ENCODE assay signal across 30 cellular contexts in genomic region chr6:53888931-53889330, GRCh38.
DNase-seq lines count a peak whose midpoint lies in the region; ATAC-seq, FAIRE-seq and TF ChIP-seq lines count a peak whose summit lies in the region.
"Had no signal": no experiment of that assay in that cellular context is flagged by ENCODE, and none has a peak within 500 bp of the region (broad histone marks: within the 10 kb centered on the region; RNA-seq: fewer than 3 reads in every experiment).

No MANE protein-coding gene starts in this region.

- DNase-seq in A172 (ENCODE audit: low spot score) (peak; percentile 30), H54 (ENCODE audit: insufficient read length, low spot score) (no peak), RPMI7951 (ENCODE audit: low read depth) (peak; percentile 19), fibroblast of mammary gland (ENCODE audit: low read depth) (peak; percentile 37), NCI-H226 (no peak)
- DNase-seq in naive thymus-derived CD4-positive, alpha-beta T cell: no peak
- DNase-seq in activated effector memory CD4-positive, alpha-beta T cell treated with anti-CD3 and anti-CD28 coated beads, Interleukin-2, amount 50 U/mL, for 16 hours: no peak
- DNase-seq: activated CD4-positive, alpha-beta T cell treated with anti-CD3 and anti-CD28 coated beads, Interleukin-2, amount 50 U/mL, for 48 hours; activated CD8-positive, alpha-beta memory T cell treated with anti-CD3 and anti-CD28 coated beads, Interleukin-2, amount 50 U/mL, for 48 hours; activated naive CD4-positive, alpha-beta T cell treated with anti-CD3 and anti-CD28 coated beads, Interleukin-2, amount 50 U/mL, for 16 hours; anterior cingulate cortex; BE2C; COR-L47; endodermal cell; MM.1S; natural killer cell; NCI-H1417; NCI-H2029 treated with DMSO at 0.1 percent for 48 hours; NCI-H2227 treated with DMSO at 0.1 percent for 48 hours; stimulated activated CD8-positive, alpha-beta memory T cell treated with anti-CD3 and anti-CD28 coated beads, Interleukin-4, amount 100 ng/mL, for 48 hours; stimulated activated naive CD8-positive, alpha-beta T cell treated with anti-CD3 and anti-CD28 coated beads, Interleukin-15, amount 100 ng/mL, for 72 hours had no signal

- H3K27ac Mint-ChIP-seq in naive thymus-derived CD4-positive, alpha-beta T cell: no peak overlapping the region
- H3K27ac Mint-ChIP-seq: dendritic cell treated with granulocyte-macrophage colony-stimulating factor and Interleukin-4, amounts not matched to agents 40 ng/mL and 50 ng/mL, for 4 days; endodermal cell; natural killer cell; stimulated activated naive CD8-positive, alpha-beta T cell treated with anti-CD3 and anti-CD28 coated beads, Interleukin-15, amount 100 ng/mL, for 72 hours; T-helper 1 cell treated with Interleukin-12 subunit alpha and Interleukin-12 subunit beta and Interleukin-4 antibody, amounts not matched to agents 30 μg/mL and 1 μg/mL, for 36 hours had no signal

- no peaks in the 10 kb centered on the region for H3K36me3 ChIP-seq in naive thymus-derived CD4-positive, alpha-beta T cell (ENCODE audit: control insufficient read depth in 2 of 3, insufficient read depth in 3 of 3, low read length in 3 of 3)
- H3K36me3 ChIP-seq: BE2C had no signal

- H3K9me3 Mint-ChIP-seq in naive thymus-derived CD4-positive, alpha-beta T cell: no peaks in the 10 kb centered on the region
- H3K9me3 Mint-ChIP-seq: dendritic cell treated with granulocyte-macrophage colony-stimulating factor and Interleukin-4, amounts not matched to agents 40 ng/mL and 50 ng/mL, for 4 days; endodermal cell; natural killer cell; stimulated activated naive CD8-positive, alpha-beta T cell treated with anti-CD3 and anti-CD28 coated beads, Interleukin-15, amount 100 ng/mL, for 72 hours; T-helper 1 cell treated with Interleukin-12 subunit alpha and Interleukin-12 subunit beta and Interleukin-4 antibody, amounts not matched to agents 30 μg/mL and 1 μg/mL, for 36 hours had no signal

- intact Hi-C loops in naive thymus-derived CD4-positive, alpha-beta T cell (cut with micrococcal nuclease): no loop called here

- peaks cover 0 to under 1% (median 0%) of the 10 kb centered on the region in 7 donors for H3K4me1 Mint-ChIP-seq in naive thymus-derived CD4-positive, alpha-beta T cell

- H3K36me3 Mint-ChIP-seq in naive thymus-derived CD4-positive, alpha-beta T cell: no peaks in the 10 kb centered on the region
- H3K36me3 Mint-ChIP-seq: natural killer cell had no signal

- H3K4me1 ChIP-seq in naive thymus-derived CD4-positive, alpha-beta T cell (ENCODE audit: control insufficient read depth in 2 of 2, insufficient read depth in 2 of 2, low read length in 2 of 2): no peaks in the 10 kb centered on the region
- H3K4me1 ChIP-seq: BE2C, tibial nerve had no signal

- H3K9me3 ChIP-seq in naive thymus-derived CD4-positive, alpha-beta T cell (ENCODE audit: control insufficient read depth in 2 of 3, low read length in 3 of 3): no peaks in the 10 kb centered on the region
- H3K9me3 ChIP-seq: BE2C, tibial nerve had no signal

- no peak overlapping the region for H3K4me3 Mint-ChIP-seq in naive thymus-derived CD4-positive, alpha-beta T cell
- H3K4me3 Mint-ChIP-seq: dendritic cell treated with granulocyte-macrophage colony-stimulating factor and Interleukin-4, amounts not matched to agents 40 ng/mL and 50 ng/mL, for 4 days; endodermal cell; natural killer cell; stimulated activated naive CD8-positive, alpha-beta T cell treated with anti-CD3 and anti-CD28 coated beads, Interleukin-15, amount 100 ng/mL, for 72 hours; T-helper 1 cell treated with Interleukin-12 subunit alpha and Interleukin-12 subunit beta and Interleukin-4 antibody, amounts not matched to agents 30 μg/mL and 1 μg/mL, for 36 hours had no signal

- peak; percentile 79 for FAIRE-seq in H54 (lab: Jason Lieb, UNC)
- FAIRE-seq: A204.1, GM19239, keratinocyte had no signal

- POLR2A ChIA-PET in naive thymus-derived CD4-positive, alpha-beta T cell (lab: Charles Lee): no interaction called here

- no peak for ATAC-seq in naive thymus-derived CD4-positive, alpha-beta T cell
- no peak for ATAC-seq in GM21367 (IDR thresholded peaks at IDR 0.05; ENCODE audit: unreplicated experiment)
- ATAC-seq: activated CD4-positive, CD25-positive, alpha-beta regulatory T cell treated with anti-CD3 and anti-CD28 coated beads, Interleukin-2, amount 50 U/mL, for 24 hours; esophagus mucosa; natural killer cell; stimulated activated naive CD8-positive, alpha-beta T cell treated with anti-CD3 and anti-CD28 coated beads, Interleukin-15, amount 100 ng/mL, for 72 hours had no signal

- TF ChIP-seq CTCF in fibroblast of mammary gland (conservative IDR thresholded peaks at IDR 0.05; ENCODE audit: control insufficient read depth, insufficient read depth, low read depth, low read length): no peak

- H3K4me3 ChIP-seq in fibroblast of mammary gland (ENCODE audit: control insufficient read depth, low read depth, low read length): no peak overlapping the region
- no peak overlapping the region for H3K4me3 ChIP-seq in naive thymus-derived CD4-positive, alpha-beta T cell (ENCODE audit: low read length)
- H3K4me3 ChIP-seq: tibial nerve had no signal

- H3K27ac ChIP-seq in naive thymus-derived CD4-positive, alpha-beta T cell (ENCODE audit: low read depth, low read length): no peak overlapping the region
- H3K27ac ChIP-seq: tibial nerve had no signal

- TF ChIP-seq POLR2A in H54 (IDR thresholded peaks at IDR 0.05; ENCODE audit: low read depth, low read length): no peak

- no peaks in the 10 kb centered on the region for H3K27me3 Mint-ChIP-seq in naive thymus-derived CD4-positive, alpha-beta T cell
- H3K27me3 Mint-ChIP-seq: dendritic cell treated with granulocyte-macrophage colony-stimulating factor and Interleukin-4, amounts not matched to agents 40 ng/mL and 50 ng/mL, for 4 days; stimulated activated naive CD8-positive, alpha-beta T cell treated with anti-CD3 and anti-CD28 coated beads, Interleukin-15, amount 100 ng/mL, for 72 hours had no signal

- H3K27me3 ChIP-seq in naive thymus-derived CD4-positive, alpha-beta T cell (ENCODE audit: control insufficient read depth in 2 of 2, insufficient read depth in 2 of 2, low read length in 2 of 2): no peaks in the 10 kb centered on the region
- H3K27me3 ChIP-seq: BE2C, tibial nerve had no signal

- CTCF ChIA-PET in naive thymus-derived CD4-positive, alpha-beta T cell (lab: Charles Lee): no interaction called here

Comparison
In these comparisons a context has a peak if more than half of its experiments do, and no peak if none do; other contexts are left out.
1. DNase-seq: peak in A172 (single experiment), RPMI7951 (single experiment) and fibroblast of mammary gland (single experiment); none in H54 (single experiment), naive thymus-derived CD4-positive, alpha-beta T cell (0 of 9), activated effector memory CD4-positive, alpha-beta T cell treated with anti-CD3 and anti-CD28 coated beads, Interleukin-2, amount 50 U/mL, for 16 hours (single experiment) and NCI-H226 (single experiment).